Comparison of ENCODE assay signal across 19 cellular contexts in genomic region chr6:46024122-46024769, GRCh38. TPM values are rescaled to one million over a fixed set of nuclear protein-coding genes. Genes with fewer than 3 reads are reported as not detected.
DNase-seq lines count a peak whose midpoint lies in the region; ATAC-seq and TF ChIP-seq lines count a peak whose summit lies in the region.
"Had no signal": no experiment of that assay in that cellular context is flagged by ENCODE, and none has a peak within 500 bp of the region (broad histone marks: within the 10 kb centered on the region; RNA-seq: fewer than 3 reads in every experiment).

No MANE protein-coding gene starts in this region.

- H3K79me2 ChIP-seq in Karpas-422 (ENCODE audit: low read length) = no peaks in the 10 kb centered on the region

- no peak overlapping the region for H3K4me2 ChIP-seq in Karpas-422 (ENCODE audit: low read depth, low read length, poor library complexity, severe bottlenecking)

- no peaks in the 10 kb centered on the region for H4K20me1 ChIP-seq in Karpas-422 (ENCODE audit: insufficient read depth, low read depth, low read length)

- ATAC-seq in WTC11 (no peak), GM21367 (IDR thresholded peaks at IDR 0.05; ENCODE audit: unreplicated experiment) (no peak)
- ATAC-seq: HCT116 had no signal

- POLR2A ChIA-PET in WTC11 (lab: Charles Lee) = no interaction called here

- no peaks in the 10 kb centered on the region for H3K9me2 ChIP-seq in Karpas-422 (replicated peaks; ENCODE audit: insufficient read depth, low read length)

- CTCF ChIA-PET in WTC11 (lab: Charles Lee) = no interaction called here

- H3K4me3 Mint-ChIP-seq in WTC11 = no peak overlapping the region

- H3K36me3 ChIP-seq in Karpas-422 (ENCODE audit: insufficient read depth, low read length) = no peaks in the 10 kb centered on the region

- H3K4me1 ChIP-seq in Karpas-422 (ENCODE audit: low read length) = no peaks in the 10 kb centered on the region

- H3K27me3 ChIP-seq in Karpas-422 (ENCODE audit: low read length) = no peaks in the 10 kb centered on the region

- H3K9me3 ChIP-seq in Karpas-422 (ENCODE audit: low read length) = no peaks in the 10 kb centered on the region

- no peak overlapping the region for H3K27ac Mint-ChIP-seq in WTC11

- no peak overlapping the region for H2AFZ ChIP-seq in Karpas-422 (ENCODE audit: low read length)
- H2AFZ ChIP-seq: GM23248 had no signal

- no peaks in the 10 kb centered on the region for H3K27me3 Mint-ChIP-seq in WTC11 (ENCODE audit: low read depth)

- H3K9me3 Mint-ChIP-seq in WTC11 = peaks cover 15% of the 10 kb centered on the region

- H3K36me3 Mint-ChIP-seq in WTC11 = no peaks in the 10 kb centered on the region

- DNase-seq in Karpas-422 (peak; percentile 41), WTC11 (ENCODE audit: low spot score) (no peak), iris pigment epithelial cell (ENCODE audit: low read depth) (peak; percentile 11), stromal cell of bone marrow (ENCODE audit: low read depth) (peak; percentile 31), NCI-H2171 (lab: John Stamatoyannopoulos, UW) (no peak), UCSD-AML1 (lab: John Stamatoyannopoulos, UW; ENCODE audit: unreplicated experiment) (no peak)
- DNase-seq: DMS 273 treated with DMSO at 0.1 percent for 48 hours, GDM1, KG1, NCI-H1092, NCI-H1436 treated with DMSO at 0.1 percent for 48 hours, NCI-H2029 treated with DMSO at 0.1 percent for 48 hours, NCI-H2171 treated with DMSO at 0.1 percent for 48 hours, SW 1271 had no signal

- no peak for TF ChIP-seq CTCF in WTC11 (IDR thresholded peaks at IDR 0.05)

- no peak overlapping the region for H3K9ac ChIP-seq in Karpas-422 (ENCODE audit: low read length)
- H3K9ac ChIP-seq: GM23248 had no signal

- H3K4me1 Mint-ChIP-seq in WTC11 = peaks cover 2% of the 10 kb centered on the region; the same call in 1 of the 2 replicates

- no peak overlapping the region for H3K4me3 ChIP-seq in Karpas-422 (ENCODE audit: low read length)
- H3K4me3 ChIP-seq: GM23248 had no signal

- H3K27ac ChIP-seq in Karpas-422 (ENCODE audit: low read length) = no peak overlapping the region
- H3K27ac ChIP-seq: GM23248 had no signal

TF ChIP-seq in WTC11, 78 proteins besides CTCF, POLR2A, EP300 and RAD21:
- no peak for TF ChIP-seq E2F4 (CRISPR knock-in tag; IDR thresholded peaks at IDR 0.05; ENCODE audit: borderline replicate concordance, low read depth)
- peak; percentile 44; the same call in 1 of the 2 replicates for TF ChIP-seq USF2 (CRISPR knock-in tag; IDR thresholded peaks at IDR 0.05)

RNA-seq across cellular contexts. Expression of gene CLIC5, which starts 8.6 kb away (rescaled TPM):
- total RNA-seq in Karpas-422 (2014; rRNA removed; shearing (Covaris generic); ENCODE audit: low replicate concordance) = not detected in 2 replicates
- total RNA-seq in WTC11 (2021) = 0.22 to 0.39 TPM (median 0.32 TPM) in 3 replicates
- total RNA-seq: GM23248, MCF 10A, NCI-H460 had no signal

Comparison
In these comparisons a context has a peak if more than half of its experiments do, and no peak if none do; other contexts are left out.
1. DNase-seq: peak in Karpas-422 (single experiment), iris pigment epithelial cell (single experiment) and stromal cell of bone marrow (single experiment); none in WTC11 (single experiment), NCI-H2171 (single experiment) and UCSD-AML1 (single experiment).